10 cellular contexts compared by ENCODE assay signal in the genomic region with DNA sequence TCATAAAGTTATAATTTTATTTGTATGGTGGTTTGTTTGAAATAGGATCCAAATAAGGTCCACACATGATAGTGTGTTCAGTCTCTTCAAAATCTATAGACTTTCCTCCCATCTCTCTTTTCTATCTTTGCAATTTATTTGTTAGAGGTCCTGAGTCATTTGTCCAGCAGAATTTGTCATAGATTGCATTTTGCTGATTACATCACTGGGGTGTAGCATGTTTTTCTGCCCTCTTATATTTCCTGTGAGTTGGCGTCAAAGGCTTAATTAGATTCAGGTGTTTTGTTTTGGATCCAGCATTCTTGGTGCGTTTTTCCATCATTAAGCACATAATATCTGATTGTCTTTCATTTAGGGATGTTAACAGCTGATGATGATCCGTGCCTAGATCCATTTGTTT. TPM values are rescaled to one million over a fixed set of nuclear protein-coding genes. Genes with fewer than 3 reads are reported as not detected.
A peak's percentile ranks its signal among the peaks of the same experiment; 100 is the strongest.
DNase-seq lines count a peak whose midpoint lies in the region; ATAC-seq and TF ChIP-seq lines count a peak whose summit lies in the region.
"Had no signal": no experiment of that assay in that cellular context is flagged by ENCODE, and none has a peak within 500 bp of the region (broad histone marks: within the 10 kb centered on the region; RNA-seq: fewer than 3 reads in every experiment).

No MANE protein-coding gene starts in this region.

- H3K4me1 Mint-ChIP-seq in CD8-positive, alpha-beta T cell (ENCODE audit: low read depth) = peaks cover 93% of the 10 kb centered on the region
- H3K4me1 Mint-ChIP-seq in naive thymus-derived CD8-positive, alpha-beta T cell = peaks cover 36 to 97% (median 94%) of the 10 kb centered on the region in 4 donors

- no peaks in the 10 kb centered on the region for H3K9me3 Mint-ChIP-seq in CD8-positive, alpha-beta T cell
- no peaks in the 10 kb centered on the region for H3K9me3 Mint-ChIP-seq in naive thymus-derived CD8-positive, alpha-beta T cell

- ATAC-seq in CD8-positive, alpha-beta T cell = no peak
- ATAC-seq in naive thymus-derived CD8-positive, alpha-beta T cell = no peak
- no peak for ATAC-seq in HG03095 (IDR thresholded peaks at IDR 0.05; ENCODE audit: unreplicated experiment)

- H3K4me3 ChIP-seq in CD8-positive, alpha-beta T cell (ENCODE audit: low read depth, low read length) = no peak overlapping the region
- H3K4me3 ChIP-seq: smooth muscle cell had no signal

- H3K36me3 Mint-ChIP-seq in CD8-positive, alpha-beta T cell = peaks cover 59% of the 10 kb centered on the region
- H3K36me3 Mint-ChIP-seq in naive thymus-derived CD8-positive, alpha-beta T cell = peaks cover 0 to 38% (median 8%) of the 10 kb centered on the region in 3 donors

- no peak overlapping the region for H3K27ac ChIP-seq in CD8-positive, alpha-beta T cell (ENCODE audit: low read depth, low read length)

- CTCF ChIA-PET in CD8-positive, alpha-beta T cell (lab: Charles Lee) = no interaction called here

- peaks cover 8% of the 10 kb centered on the region for H3K36me3 ChIP-seq in CD8-positive, alpha-beta T cell (ENCODE audit: insufficient read depth, low read length)

- intact Hi-C loops in CD8-positive, alpha-beta T cell (cut with DNase I, micrococcal nuclease) = loop anchor here (1.0 to 5.0 kb wide), 3 partner anchors 9 to 34 kb away; no protein-coding TSS in a partner anchor

- TF ChIP-seq CTCF in CD8-positive, alpha-beta T cell (IDR thresholded peaks at IDR 0.05) = no peak
- TF ChIP-seq CTCF in GM13977 (IDR thresholded peaks at IDR 0.05; ENCODE audit: extremely low read depth, insufficient read depth, missing control alignments) = no peak

- in situ Hi-C loops in GM13977 (cut with MboI; ENCODE audit: low pct_unique_long_range_greater_than_20kb, low sequenced_read_pairs, unreplicated experiment) = no loop called here

- peak overlapping the region; percentile 88 for H3K27ac Mint-ChIP-seq in CD8-positive, alpha-beta T cell
- H3K27ac Mint-ChIP-seq in naive thymus-derived CD8-positive, alpha-beta T cell = peak overlapping the region; percentile 45 to 93 (median 83)

- POLR2A ChIA-PET in CD8-positive, alpha-beta T cell (lab: Charles Lee) = interaction anchor here (1.9 kb wide), 1 partner anchor 9 kb away, joined by 6 read pairs; no protein-coding TSS in a partner anchor
- POLR2A ChIA-PET in naive thymus-derived CD8-positive, alpha-beta T cell (lab: Charles Lee) = interaction anchor here (1.2 to 8.9 kb wide), 3 partner anchors 7 to 16 kb away, joined by 3 to 88 read pairs (median 42); a partner anchor contains a TSS

- no peaks in the 10 kb centered on the region for H3K9me3 ChIP-seq in CD8-positive, alpha-beta T cell (ENCODE audit: low read length)

- peaks cover 92% of the 10 kb centered on the region for H3K4me1 ChIP-seq in CD8-positive, alpha-beta T cell (ENCODE audit: insufficient read depth, low read length)

- no peak overlapping the region for H3K4me3 Mint-ChIP-seq in CD8-positive, alpha-beta T cell
- peak overlapping the region in 9 of 10 donors; percentile 0 to 70 (median 49) for H3K4me3 Mint-ChIP-seq in naive thymus-derived CD8-positive, alpha-beta T cell

- no peaks in the 10 kb centered on the region for H3K27me3 ChIP-seq in CD8-positive, alpha-beta T cell (ENCODE audit: insufficient read depth, low read length)

- no peak for DNase-seq in CD8-positive, alpha-beta T cell
- DNase-seq in HT1080 (ENCODE audit: low read depth) = peak; percentile 36
- peak; percentile 39 for DNase-seq in astrocyte of the hippocampus (ENCODE audit: low read depth, low spot score)
- DNase-seq in naive thymus-derived CD8-positive, alpha-beta T cell = no peak
- no peak for DNase-seq in NCI-H526 treated with DMSO at 0.1 percent for 48 hours (lab: John Stamatoyannopoulos, UW)
- no peak for DNase-seq in HuH-7.5 (ENCODE audit: low spot score)
- no peak for DNase-seq in GM13977 (ENCODE audit: low spot score)
- DNase-seq: NCI-H2081 treated with DMSO at 0.1 percent for 48 hours had no signal

- H3K27me3 Mint-ChIP-seq in CD8-positive, alpha-beta T cell (ENCODE audit: low read depth) = no peaks in the 10 kb centered on the region
- H3K27me3 Mint-ChIP-seq in naive thymus-derived CD8-positive, alpha-beta T cell = no peaks in the 10 kb centered on the region

RNA-seq across cellular contexts. Expression of a gene that starts 15.0 kb away (rescaled TPM):
- total RNA-seq in CD8-positive, alpha-beta T cell = 100 to 1,000 TPM; 270 to 304 TPM
- 57.2 and 57.6 TPM in 2 replicates for total RNA-seq in HT1080 (2014; rRNA removed; shearing (Covaris generic))
- polyA plus RNA-seq in HT1080 (2015; cell fraction: cytosol; rRNA removed) = 65.7 and 68.8 TPM in 2 replicates
- 73.6 and 76.6 TPM in 2 replicates for polyA plus RNA-seq in HT1080 (2015; cell fraction: nucleus; rRNA removed)
- 100 to 1,000 TPM; 395 to 412 TPM for total RNA-seq in naive thymus-derived CD8-positive, alpha-beta T cell
- 100 to 1,000 TPM; 417 to 668 (median 506) TPM for polyA plus RNA-seq in naive thymus-derived CD8-positive, alpha-beta T cell

Comparison
In these comparisons a context has a peak if more than half of its experiments do, and no peak if none do; other contexts are left out.
1. DNase-seq: peak in HT1080 (single experiment) and astrocyte of the hippocampus (single experiment); none in CD8-positive, alpha-beta T cell (0 of 7), naive thymus-derived CD8-positive, alpha-beta T cell (0 of 10), NCI-H526 treated with DMSO at 0.1 percent for 48 hours (single experiment), HuH-7.5 (single experiment) and GM13977 (single experiment).